In the genomic region with DNA sequence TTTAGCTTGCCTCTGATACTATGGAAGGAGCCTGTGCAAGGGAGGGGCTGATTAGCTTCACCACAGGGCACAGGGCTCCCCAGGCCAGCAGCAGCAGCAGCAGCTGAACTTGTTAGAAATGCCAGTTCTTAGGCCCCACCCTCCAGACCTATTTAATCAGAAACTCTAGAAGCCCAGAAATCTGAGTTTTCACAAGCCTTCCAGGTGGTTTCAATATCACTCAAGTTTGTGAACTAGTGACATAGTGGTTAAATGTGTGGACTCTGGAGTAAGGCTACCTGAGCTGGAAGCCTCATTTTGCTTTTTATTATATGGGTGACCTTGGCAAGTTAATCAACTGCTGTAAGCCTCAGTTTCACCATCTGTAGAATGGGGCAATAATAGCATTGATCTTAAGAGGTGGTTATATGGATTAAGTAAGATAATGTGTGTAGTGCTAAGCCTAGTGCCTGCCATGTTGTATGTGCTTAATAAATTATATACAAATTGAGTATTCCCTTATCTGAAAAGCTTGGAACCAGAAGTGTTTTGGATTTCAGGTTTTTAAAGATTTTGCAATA, we compare ENCODE assay signal across 30 cellular contexts.
"Had no signal": no experiment of that assay in that cellular context is flagged by ENCODE, and none has a peak within 500 bp of the region (broad histone marks: within the 10 kb centered on the region; RNA-seq: fewer than 3 reads in every experiment).

No MANE protein-coding gene starts in this region.

- FAIRE-seq: bronchial epithelial cell, TTC549 had no signal

- H3K4me1 ChIP-seq: ascending aorta had no signal

- H3K27me3 ChIP-seq: ascending aorta, cardiac muscle cell had no signal

- DNase-seq: activated B cell treated with CpG ODN at 0.5 μM for 24 hours; activated CD4-positive, alpha-beta memory T cell treated with anti-CD3 and anti-CD28 coated beads for 36 hours; activated CD4-positive, alpha-beta T cell treated with anti-CD3 and anti-CD28 coated beads for 4 hours; activated CD4-positive, alpha-beta T cell treated with anti-CD3 and anti-CD28 coated beads, Interleukin-2, amount 10 ng/mL, durations not matched to agents 24 days and 14 days; activated CD4-positive, alpha-beta T cell treated with anti-CD3 and anti-CD28 coated beads, Interleukin-2, amount 50 U/mL, for 1 hour; activated CD4-positive, alpha-beta T cell treated with anti-CD3 and anti-CD28 coated beads, Interleukin-2, amount 50 U/mL, for 4 hours; activated CD4-positive, CD25-positive, alpha-beta regulatory T cell treated with anti-CD3 and anti-CD28 coated beads, Interleukin-2, amount 50 U/mL, for 72 hours; activated CD8-positive, alpha-beta memory T cell treated with anti-CD3 and anti-CD28 coated beads, Interleukin-2, amount 50 U/mL, for 4 hours; activated CD8-positive, alpha-beta T cell treated with anti-CD3 and anti-CD28 coated beads for 36 hours; activated effector memory CD4-positive, alpha-beta T cell treated with Interleukin-2 at 50 U/mL for 16 hours; activated gamma-delta T cell; activated naive CD4-positive, alpha-beta T cell treated with anti-CD3 and anti-CD28 coated beads, Interleukin-2, amount 10 ng/mL, durations not matched to agents 7 days and 5 days; activated naive CD4-positive, alpha-beta T cell treated with Interleukin-2 at 50 U/mL for 16 hours; activated naive CD8-positive, alpha-beta T cell treated with anti-CD3 and anti-CD28 coated beads, Interleukin-2, amount 10 ng/mL, durations not matched to agents 7 days and 5 days; activated naive CD8-positive, alpha-beta T cell treated with anti-CD3 and anti-CD28 coated beads, Interleukin-2, amount 50 U/mL, for 24 hours; activated T-cell treated with anti-CD3 and anti-CD28 coated beads for 4 hours; activated T-cell treated with anti-CD3 and anti-CD28 coated beads, Interleukin-2, amount 50 U/mL, for 1 hour; activated T-cell treated with anti-CD3 and anti-CD28 coated beads, Interleukin-2, amount 50 U/mL, for 4 hours; activated T-cell treated with anti-CD3 and anti-CD28 coated beads, Interleukin-2, amount 50 U/mL, for 72 hours; amygdala; anterior cingulate cortex; caudate nucleus; cerebellar nuclear complex; T-helper 1 cell; T-helper 9 cell had no signal

- H3K4me3 ChIP-seq: ascending aorta, cardiac muscle cell had no signal

- H3K27ac ChIP-seq: ascending aorta, cardiac muscle cell, VCaP had no signal

- H3K9me3 ChIP-seq: ascending aorta had no signal

- ATAC-seq: activated CD8-positive, alpha-beta T cell treated with anti-CD3 and anti-CD28 coated beads for 36 hours; activated naive CD8-positive, alpha-beta T cell treated with anti-CD3 and anti-CD28 coated beads, Interleukin-2, amount 50 U/mL, for 24 hours; activated T-cell treated with anti-CD3 and anti-CD28 coated beads, Interleukin-2, amount 50 U/mL, for 4 hours; activated T-cell treated with anti-CD3 and anti-CD28 coated beads, Interleukin-2, amount 50 U/mL, for 72 hours had no signal

- H3K36me3 ChIP-seq: ascending aorta, cardiac muscle cell had no signal
